ENCODE assay signal across 1 cellular context in the genomic region with DNA sequence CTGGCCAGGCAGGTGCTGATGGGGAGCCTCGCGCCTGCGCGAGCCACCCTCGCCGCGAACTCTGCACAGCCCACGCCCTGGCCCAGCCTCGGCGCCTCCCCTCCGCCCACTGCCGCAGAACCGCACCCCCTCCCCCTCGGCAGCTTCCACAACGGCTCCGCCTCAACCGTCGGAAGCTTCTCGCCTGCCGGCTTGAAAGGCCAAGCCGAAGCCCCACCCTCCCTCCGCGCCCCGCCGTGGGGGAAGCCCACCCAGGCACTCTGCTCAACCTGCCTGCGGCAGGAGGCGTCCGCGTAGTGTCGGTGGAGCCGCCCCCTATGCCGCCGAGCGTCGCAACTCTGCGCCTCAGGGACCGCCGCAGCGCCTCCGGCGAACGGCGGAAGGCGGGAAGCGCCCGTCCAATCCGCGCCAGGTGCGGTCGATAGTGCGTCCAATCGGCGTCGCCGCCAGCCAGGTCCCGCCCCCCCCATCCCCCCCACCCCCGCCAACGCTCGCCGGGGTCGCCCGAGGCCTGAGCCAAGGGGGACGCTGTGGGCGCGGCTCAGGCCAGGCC.
TF ChIP-seq lines count a peak whose summit lies in the region.

A gene with protein sequence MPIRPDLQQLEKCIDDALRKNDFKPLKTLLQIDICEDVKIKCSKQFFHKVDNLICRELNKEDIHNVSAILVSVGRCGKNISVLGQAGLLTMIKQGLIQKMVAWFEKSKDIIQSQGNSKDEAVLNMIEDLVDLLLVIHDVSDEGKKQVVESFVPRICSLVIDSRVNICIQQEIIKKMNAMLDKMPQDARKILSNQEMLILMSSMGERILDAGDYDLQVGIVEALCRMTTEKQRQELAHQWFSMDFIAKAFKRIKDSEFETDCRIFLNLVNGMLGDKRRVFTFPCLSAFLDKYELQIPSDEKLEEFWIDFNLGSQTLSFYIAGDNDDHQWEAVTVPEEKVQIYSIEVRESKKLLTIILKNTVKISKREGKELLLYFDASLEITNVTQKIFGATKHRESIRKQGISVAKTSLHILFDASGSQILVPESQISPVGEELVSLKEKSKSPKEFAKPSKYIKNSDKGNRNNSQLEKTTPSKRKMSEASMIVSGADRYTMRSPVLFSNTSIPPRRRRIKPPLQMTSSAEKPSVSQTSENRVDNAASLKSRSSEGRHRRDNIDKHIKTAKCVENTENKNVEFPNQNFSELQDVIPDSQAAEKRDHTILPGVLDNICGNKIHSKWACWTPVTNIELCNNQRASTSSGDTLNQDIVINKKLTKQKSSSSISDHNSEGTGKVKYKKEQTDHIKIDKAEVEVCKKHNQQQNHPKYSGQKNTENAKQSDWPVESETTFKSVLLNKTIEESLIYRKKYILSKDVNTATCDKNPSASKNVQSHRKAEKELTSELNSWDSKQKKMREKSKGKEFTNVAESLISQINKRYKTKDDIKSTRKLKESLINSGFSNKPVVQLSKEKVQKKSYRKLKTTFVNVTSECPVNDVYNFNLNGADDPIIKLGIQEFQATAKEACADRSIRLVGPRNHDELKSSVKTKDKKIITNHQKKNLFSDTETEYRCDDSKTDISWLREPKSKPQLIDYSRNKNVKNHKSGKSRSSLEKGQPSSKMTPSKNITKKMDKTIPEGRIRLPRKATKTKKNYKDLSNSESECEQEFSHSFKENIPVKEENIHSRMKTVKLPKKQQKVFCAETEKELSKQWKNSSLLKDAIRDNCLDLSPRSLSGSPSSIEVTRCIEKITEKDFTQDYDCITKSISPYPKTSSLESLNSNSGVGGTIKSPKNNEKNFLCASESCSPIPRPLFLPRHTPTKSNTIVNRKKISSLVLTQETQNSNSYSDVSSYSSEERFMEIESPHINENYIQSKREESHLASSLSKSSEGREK (N-terminal part only) (minus strand): TSS at position 342 of the 553 bp plus-strand sequence. CDS start 11,224 bp downstream, outside the sequence.

TF ChIP-seq in HepG2, 621 proteins besides CTCF, POLR2A, EP300 and RAD21 (continued from another document):
- TF ChIP-seq, protein P1, sequence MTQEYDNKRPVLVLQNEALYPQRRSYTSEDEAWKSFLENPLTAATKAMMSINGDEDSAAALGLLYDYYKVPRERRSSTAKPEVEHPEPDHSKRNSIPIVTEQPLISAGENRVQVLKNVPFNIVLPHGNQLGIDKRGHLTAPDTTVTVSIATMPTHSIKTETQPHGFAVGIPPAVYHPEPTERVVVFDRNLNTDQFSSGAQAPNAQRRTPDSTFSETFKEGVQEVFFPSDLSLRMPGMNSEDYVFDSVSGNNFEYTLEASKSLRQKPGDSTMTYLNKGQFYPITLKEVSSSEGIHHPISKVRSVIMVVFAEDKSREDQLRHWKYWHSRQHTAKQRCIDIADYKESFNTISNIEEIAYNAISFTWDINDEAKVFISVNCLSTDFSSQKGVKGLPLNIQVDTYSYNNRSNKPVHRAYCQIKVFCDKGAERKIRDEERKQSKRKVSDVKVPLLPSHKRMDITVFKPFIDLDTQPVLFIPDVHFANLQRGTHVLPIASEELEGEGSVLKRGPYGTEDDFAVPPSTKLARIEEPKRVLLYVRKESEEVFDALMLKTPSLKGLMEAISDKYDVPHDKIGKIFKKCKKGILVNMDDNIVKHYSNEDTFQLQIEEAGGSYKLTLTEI (CRISPR knock-in tag; conservative IDR thresholded peaks at IDR 0.05) = no peak
- TF ChIP-seq U2AF2 (IDR thresholded peaks at IDR 0.05; ENCODE audit: low read depth, low read length) (no peak), NAIF1 (CRISPR knock-in tag; IDR thresholded peaks at IDR 0.05; ENCODE audit: borderline replicate concordance) (no peak)
